In genomic region chr12:53178803-53179202, GRCh38 we compare ENCODE assay signal across 10 cellular contexts. TPM values are rescaled to one million over a fixed set of nuclear protein-coding genes. Genes with fewer than 3 reads are reported as not detected.
DNase-seq lines count a peak whose midpoint lies in the region; ATAC-seq and TF ChIP-seq lines count a peak whose summit lies in the region.
"Not testable (repeated sequence)": the region's sequence is repeated elsewhere in the genome, so short reads cannot be mapped to it uniquely, and the experiment has no call there.
"Had no signal": no experiment of that assay in that cellular context is flagged by ENCODE, and none has a peak within 500 bp of the region (broad histone marks: within the 10 kb centered on the region; RNA-seq: fewer than 3 reads in every experiment).

No MANE protein-coding gene starts in this region.

- DNase-seq in DND-41; SK-N-MC (ENCODE audit: low read depth, low spot score); activated CD4-positive, alpha-beta memory T cell treated with anti-CD3 and anti-CD28 coated beads for 36 hours; activated T-helper 1 cell treated with anti-CD3 and anti-CD28 coated beads, Interleukin-12 subunit alpha, Interleukin-12 subunit beta, Interleukin-2, Interleukin-4 antibody, amounts not matched to agents 30 ng/mL and 10 ng/mL and 1 ng/mL, durations not matched to agents 14 hours and 24 hours and 36 hours (ENCODE audit: low spot score); left ventricle myocardium inferior; natural killer cell treated with Interleukin-12 subunit alpha and Interleukin-12 subunit beta and Interleukin-15 and Interleukin-18, amount 100 ng/mL, for 72 hours (ENCODE audit: low spot score): not testable (repeated sequence)

- H3K36me3 Mint-ChIP-seq in activated CD4-positive, alpha-beta memory T cell treated with anti-CD3 and anti-CD28 coated beads for 36 hours, result peaks cover 22% of the 10 kb centered on the region
- H3K36me3 Mint-ChIP-seq in activated T-helper 1 cell treated with anti-CD3 and anti-CD28 coated beads, Interleukin-12 subunit alpha, Interleukin-12 subunit beta, Interleukin-2, Interleukin-4 antibody, amounts not matched to agents 30 ng/mL and 10 ng/mL and 1 ng/mL, durations not matched to agents 14 hours and 24 hours and 36 hours (ENCODE audit: low read depth), result peaks cover 24% of the 10 kb centered on the region
- peaks cover 21% of the 10 kb centered on the region for H3K36me3 Mint-ChIP-seq in brain
- peaks cover 17% of the 10 kb centered on the region for H3K36me3 Mint-ChIP-seq in natural killer cell treated with Interleukin-12 subunit alpha and Interleukin-12 subunit beta and Interleukin-15 and Interleukin-18, amount 100 ng/mL, for 72 hours

- H3K9me3 Mint-ChIP-seq in activated CD4-positive, alpha-beta memory T cell treated with anti-CD3 and anti-CD28 coated beads for 36 hours; activated T-helper 1 cell treated with anti-CD3 and anti-CD28 coated beads, Interleukin-12 subunit alpha, Interleukin-12 subunit beta, Interleukin-2, Interleukin-4 antibody, amounts not matched to agents 30 ng/mL and 10 ng/mL and 1 ng/mL, durations not matched to agents 14 hours and 24 hours and 36 hours; brain; natural killer cell treated with Interleukin-12 subunit alpha and Interleukin-12 subunit beta and Interleukin-15 and Interleukin-18, amount 100 ng/mL, for 72 hours: not testable (repeated sequence)

- not testable (repeated sequence) for ATAC-seq in DND-41 (ENCODE audit: insufficient read depth, low read depth); natural killer cell treated with Interleukin-12 subunit alpha and Interleukin-12 subunit beta and Interleukin-15 and Interleukin-18, amount 100 ng/mL, for 72 hours

- CTCF ChIA-PET in activated CD4-positive, alpha-beta memory T cell treated with anti-CD3 and anti-CD28 coated beads for 36 hours (lab: Charles Lee), result interaction anchor here (1.0 to 7.2 kb wide), 3 partner anchors 11 to 41 kb away, joined by 3 to 46 read pairs (median 12); no protein-coding TSS in a partner anchor

- H3K27ac Mint-ChIP-seq in activated CD4-positive, alpha-beta memory T cell treated with anti-CD3 and anti-CD28 coated beads for 36 hours, result peak overlapping the region; percentile 94
- H3K27ac Mint-ChIP-seq in activated T-helper 1 cell treated with anti-CD3 and anti-CD28 coated beads, Interleukin-12 subunit alpha, Interleukin-12 subunit beta, Interleukin-2, Interleukin-4 antibody, amounts not matched to agents 30 ng/mL and 10 ng/mL and 1 ng/mL, durations not matched to agents 14 hours and 24 hours and 36 hours, result peak overlapping the region; percentile 99
- H3K27ac Mint-ChIP-seq in brain, result peak overlapping the region; percentile 94 to 99 (median 99)
- peak overlapping the region; percentile 90 to 97 for H3K27ac Mint-ChIP-seq in natural killer cell treated with Interleukin-12 subunit alpha and Interleukin-12 subunit beta and Interleukin-15 and Interleukin-18, amount 100 ng/mL, for 72 hours

- H3K9me3 ChIP-seq in DND-41 (ENCODE audit: insufficient read depth, low read length, severe bottlenecking); SK-N-MC (ENCODE audit: low read depth, low read length); left ventricle myocardium inferior (replicated peaks); subcutaneous abdominal adipose tissue (ENCODE audit: control insufficient read depth in 5 of 5, low read length in 5 of 5): not testable (repeated sequence)

- not testable (repeated sequence) for H3K27me3 ChIP-seq in DND-41 (ENCODE audit: insufficient read depth, low read length, poor library complexity); left ventricle myocardium inferior (ENCODE audit: low read depth); subcutaneous abdominal adipose tissue (ENCODE audit: control insufficient read depth in 5 of 5, insufficient read depth in 4 of 5, low read length in 5 of 5)

- peak overlapping the region; percentile 100; the same call in 1 of the 2 replicates for H3K4me2 ChIP-seq in DND-41 (ENCODE audit: insufficient read depth, low read length)

- peaks cover 36% of the 10 kb centered on the region for H3K4me1 ChIP-seq in DND-41 (ENCODE audit: insufficient read depth, low read length)
- peaks cover 54% of the 10 kb centered on the region for H3K4me1 ChIP-seq in left ventricle myocardium inferior
- peaks cover 18 to 58% (median 41%) of the 10 kb centered on the region in 5 donors for H3K4me1 ChIP-seq in subcutaneous abdominal adipose tissue (ENCODE audit: control insufficient read depth in 5 of 5, insufficient read depth in 5 of 5, low read length in 5 of 5)

- H3K4me3 Mint-ChIP-seq in activated CD4-positive, alpha-beta memory T cell treated with anti-CD3 and anti-CD28 coated beads for 36 hours, result peak overlapping the region; percentile 29
- peak overlapping the region; percentile 88 for H3K4me3 Mint-ChIP-seq in activated T-helper 1 cell treated with anti-CD3 and anti-CD28 coated beads, Interleukin-12 subunit alpha, Interleukin-12 subunit beta, Interleukin-2, Interleukin-4 antibody, amounts not matched to agents 30 ng/mL and 10 ng/mL and 1 ng/mL, durations not matched to agents 14 hours and 24 hours and 36 hours
- H3K4me3 Mint-ChIP-seq in brain, result peak overlapping the region; percentile 87 to 94 (median 92)
- H3K4me3 Mint-ChIP-seq in natural killer cell treated with Interleukin-12 subunit alpha and Interleukin-12 subunit beta and Interleukin-15 and Interleukin-18, amount 100 ng/mL, for 72 hours, result peak overlapping the region; percentile 92

- H3K9ac ChIP-seq in DND-41 (ENCODE audit: low read depth, low read length) (0 out of 2 replicates have a peak overlapping the region, but pooled peaks have one; percentile 82), SK-N-MC (ENCODE audit: insufficient read length) (peak overlapping the region; percentile 92)
- not testable (repeated sequence) for H3K9ac ChIP-seq in subcutaneous abdominal adipose tissue (ENCODE audit: low read length in 5 of 5)

- H3K36me3 ChIP-seq in DND-41 (ENCODE audit: insufficient read depth, low read length) (peaks cover 24% of the 10 kb centered on the region), SK-N-MC (ENCODE audit: insufficient read depth, low read length) (peaks cover 24% of the 10 kb centered on the region), left ventricle myocardium inferior (peaks cover 24% of the 10 kb centered on the region), subcutaneous abdominal adipose tissue (ENCODE audit: control insufficient read depth in 5 of 5, insufficient read depth in 5 of 5, low read length in 5 of 5) (peaks cover 8 to 19% (median 12%) of the 10 kb centered on the region in 5 donors)

- peaks cover 36% of the 10 kb centered on the region for H3K4me1 Mint-ChIP-seq in activated CD4-positive, alpha-beta memory T cell treated with anti-CD3 and anti-CD28 coated beads for 36 hours (ENCODE audit: low read depth)
- peaks cover 48% of the 10 kb centered on the region for H3K4me1 Mint-ChIP-seq in activated T-helper 1 cell treated with anti-CD3 and anti-CD28 coated beads, Interleukin-12 subunit alpha, Interleukin-12 subunit beta, Interleukin-2, Interleukin-4 antibody, amounts not matched to agents 30 ng/mL and 10 ng/mL and 1 ng/mL, durations not matched to agents 14 hours and 24 hours and 36 hours (ENCODE audit: low read depth)
- peaks cover 59% of the 10 kb centered on the region for H3K4me1 Mint-ChIP-seq in brain
- H3K4me1 Mint-ChIP-seq in natural killer cell treated with Interleukin-12 subunit alpha and Interleukin-12 subunit beta and Interleukin-15 and Interleukin-18, amount 100 ng/mL, for 72 hours (ENCODE audit: low read depth in 2 of 2), result peaks cover 44 to 48% of the 10 kb centered on the region in 2 donors

- POLR2A ChIA-PET in activated CD4-positive, alpha-beta memory T cell treated with anti-CD3 and anti-CD28 coated beads for 36 hours (lab: Charles Lee), result not testable (repeated sequence)

- H3K79me2 ChIP-seq in DND-41 (ENCODE audit: insufficient read depth, low read length), result peaks cover 35% of the 10 kb centered on the region

- H3K27ac ChIP-seq in DND-41 (ENCODE audit: low read length), result not testable (repeated sequence)
- H3K27ac ChIP-seq in SK-N-MC (peak overlapping the region; percentile 90; the same call in 1 of the 2 replicates), left ventricle myocardium inferior (replicated peaks) (peak overlapping the region; percentile 98), subcutaneous abdominal adipose tissue (ENCODE audit: low read depth, low read length) (peak overlapping the region; percentile 87)

- H3K4me3 ChIP-seq in DND-41 (ENCODE audit: low read depth in 1 of 2, low read length in 2 of 2); SK-N-MC; left ventricle myocardium inferior; subcutaneous abdominal adipose tissue (ENCODE audit: low read depth in 1 of 5, low read length in 5 of 5): not testable (repeated sequence)

- TF ChIP-seq CTCF in DND-41 (IDR thresholded peaks at IDR 0.05; ENCODE audit: borderline replicate concordance, extremely low read depth, low read length, poor library complexity, severe bottlenecking); brain (conservative IDR thresholded peaks at IDR 0.05); left ventricle myocardium inferior (IDR thresholded peaks at IDR 0.05; ENCODE audit: borderline replicate concordance): not testable (repeated sequence)

- not testable (repeated sequence) for H2AFZ ChIP-seq in DND-41 (ENCODE audit: low read depth, low read length)

- not testable (repeated sequence) for H3K27me3 Mint-ChIP-seq in activated CD4-positive, alpha-beta memory T cell treated with anti-CD3 and anti-CD28 coated beads for 36 hours; activated T-helper 1 cell treated with anti-CD3 and anti-CD28 coated beads, Interleukin-12 subunit alpha, Interleukin-12 subunit beta, Interleukin-2, Interleukin-4 antibody, amounts not matched to agents 30 ng/mL and 10 ng/mL and 1 ng/mL, durations not matched to agents 14 hours and 24 hours and 36 hours (ENCODE audit: insufficient read depth); brain; natural killer cell treated with Interleukin-12 subunit alpha and Interleukin-12 subunit beta and Interleukin-15 and Interleukin-18, amount 100 ng/mL, for 72 hours

- intact Hi-C loops in activated CD4-positive, alpha-beta memory T cell treated with anti-CD3 and anti-CD28 coated beads for 36 hours (cut with micrococcal nuclease); activated T-helper 1 cell treated with anti-CD3 and anti-CD28 coated beads, Interleukin-12 subunit alpha, Interleukin-12 subunit beta, Interleukin-2, Interleukin-4 antibody, amounts not matched to agents 30 ng/mL and 10 ng/mL and 1 ng/mL, durations not matched to agents 14 hours and 24 hours and 36 hours (cut with micrococcal nuclease); left ventricle myocardium inferior (cut with micrococcal nuclease): not testable (repeated sequence)

- H4K20me1 ChIP-seq in DND-41 (ENCODE audit: insufficient read depth, low read length), result peaks cover 16% of the 10 kb centered on the region

RNA-seq across cellular contexts. Expression of gene ZNF740, which starts 1.7 kb away (rescaled TPM):
- total RNA-seq in activated CD4-positive, alpha-beta memory T cell treated with anti-CD3 and anti-CD28 coated beads for 36 hours, result 10 to 100 TPM; 32.6 to 37.5 TPM
- total RNA-seq in activated T-helper 1 cell treated with anti-CD3 and anti-CD28 coated beads, Interleukin-12 subunit alpha, Interleukin-12 subunit beta, Interleukin-2, Interleukin-4 antibody, amounts not matched to agents 30 ng/mL and 10 ng/mL and 1 ng/mL, durations not matched to agents 14 hours and 24 hours and 36 hours, result 48.1 and 52.8 TPM in 2 replicates
- 11.0 TPM for polyA plus RNA-seq in brain (ENCODE audit: insufficient read depth, low read depth, low replicate concordance)
- 26.5 TPM for total RNA-seq in left ventricle myocardium inferior
- total RNA-seq in natural killer cell treated with Interleukin-12 subunit alpha and Interleukin-12 subunit beta and Interleukin-15 and Interleukin-18, amount 100 ng/mL, for 72 hours, result 10 to 100 TPM; 34.6 to 53.1 TPM

RNA-seq across cellular contexts. Expression of gene CSAD, which starts 1.9 kb away (rescaled TPM):
- total RNA-seq in activated CD4-positive, alpha-beta memory T cell treated with anti-CD3 and anti-CD28 coated beads for 36 hours, result 10 to 100 TPM; 21.4 to 23.7 TPM
- 21.7 and 22.6 TPM in 2 replicates for total RNA-seq in activated T-helper 1 cell treated with anti-CD3 and anti-CD28 coated beads, Interleukin-12 subunit alpha, Interleukin-12 subunit beta, Interleukin-2, Interleukin-4 antibody, amounts not matched to agents 30 ng/mL and 10 ng/mL and 1 ng/mL, durations not matched to agents 14 hours and 24 hours and 36 hours
- polyA plus RNA-seq in brain (ENCODE audit: insufficient read depth, low read depth, low replicate concordance), result 2.6 TPM
- 12.2 TPM for total RNA-seq in left ventricle myocardium inferior
- 10 to 100 TPM; 26.0 to 43.2 TPM for total RNA-seq in natural killer cell treated with Interleukin-12 subunit alpha and Interleukin-12 subunit beta and Interleukin-15 and Interleukin-18, amount 100 ng/mL, for 72 hours

RNA-seq across cellular contexts. Expression of gene ITGB7, which starts 28.2 kb away (rescaled TPM):
- 100 to 1,000 TPM; 168 to 169 TPM for total RNA-seq in activated CD4-positive, alpha-beta memory T cell treated with anti-CD3 and anti-CD28 coated beads for 36 hours
- 258 and 266 TPM in 2 replicates for total RNA-seq in activated T-helper 1 cell treated with anti-CD3 and anti-CD28 coated beads, Interleukin-12 subunit alpha, Interleukin-12 subunit beta, Interleukin-2, Interleukin-4 antibody, amounts not matched to agents 30 ng/mL and 10 ng/mL and 1 ng/mL, durations not matched to agents 14 hours and 24 hours and 36 hours
- polyA plus RNA-seq in brain (ENCODE audit: insufficient read depth, low read depth, low replicate concordance), result 0.39 TPM
- 1.1 TPM for total RNA-seq in left ventricle myocardium inferior
- total RNA-seq in natural killer cell treated with Interleukin-12 subunit alpha and Interleukin-12 subunit beta and Interleukin-15 and Interleukin-18, amount 100 ng/mL, for 72 hours, result 10 to 100 TPM; 53.0 to 81.0 TPM
- total RNA-seq: dermis microvascular lymphatic vessel endothelial cell, LHCN-M2 had no signal

RNA-seq across cellular contexts. Expression of gene RARG, which starts 53.2 kb away (rescaled TPM):
- 10 to 100 TPM; 21.8 to 25.2 TPM for total RNA-seq in activated CD4-positive, alpha-beta memory T cell treated with anti-CD3 and anti-CD28 coated beads for 36 hours
- 58.6 and 61.6 TPM in 2 replicates for total RNA-seq in activated T-helper 1 cell treated with anti-CD3 and anti-CD28 coated beads, Interleukin-12 subunit alpha, Interleukin-12 subunit beta, Interleukin-2, Interleukin-4 antibody, amounts not matched to agents 30 ng/mL and 10 ng/mL and 1 ng/mL, durations not matched to agents 14 hours and 24 hours and 36 hours
- polyA plus RNA-seq in brain (ENCODE audit: insufficient read depth, low read depth, low replicate concordance), result 4.1 TPM
- total RNA-seq in left ventricle myocardium inferior, result 14.9 TPM
- total RNA-seq in natural killer cell treated with Interleukin-12 subunit alpha and Interleukin-12 subunit beta and Interleukin-15 and Interleukin-18, amount 100 ng/mL, for 72 hours, result 10 to 100 TPM in 1 of 2 donors, 1 to 10 TPM in 1; 5.8 to 13.3 TPM

Comparison
In these comparisons a context has a peak if more than half of its experiments do, and no peak if none do; other contexts are left out.
1. H3K4me3 Mint-ChIP-seq: peak in every context shown above with its lines; median percentile 92 in brain; 92 in natural killer cell treated with Interleukin-12 subunit alpha and Interleukin-12 subunit beta and Interleukin-15 and Interleukin-18, amount 100 ng/mL, for 72 hours; 88 in activated T-helper 1 cell treated with anti-CD3 and anti-CD28 coated beads, Interleukin-12 subunit alpha, Interleukin-12 subunit beta, Interleukin-2, Interleukin-4 antibody, amounts not matched to agents 30 ng/mL and 10 ng/mL and 1 ng/mL, durations not matched to agents 14 hours and 24 hours and 36 hours; 29 in activated CD4-positive, alpha-beta memory T cell treated with anti-CD3 and anti-CD28 coated beads for 36 hours.
2. RNA of gene ITGB7, which starts 28.2 kb away (total RNA-seq): 258 to 266 TPM in activated T-helper 1 cell treated with anti-CD3 and anti-CD28 coated beads, Interleukin-12 subunit alpha, Interleukin-12 subunit beta, Interleukin-2, Interleukin-4 antibody, amounts not matched to agents 30 ng/mL and 10 ng/mL and 1 ng/mL, durations not matched to agents 14 hours and 24 hours and 36 hours, 168 to 169 TPM in activated CD4-positive, alpha-beta memory T cell treated with anti-CD3 and anti-CD28 coated beads for 36 hours and 53.0 to 81.0 TPM in natural killer cell treated with Interleukin-12 subunit alpha and Interleukin-12 subunit beta and Interleukin-15 and Interleukin-18, amount 100 ng/mL, for 72 hours; 1.1 TPM in left ventricle myocardium inferior (single experiment); every median in the first group is over 10 times any median in the second.
3. Peak in every context shown above with its lines, with median percentiles within 50 percentile points of each other: H3K27ac Mint-ChIP-seq.